ENCODE assay signal across 22 cellular contexts in genomic region chr1:116316373-116316772, GRCh38.
"Had no signal": no experiment of that assay in that cellular context is flagged by ENCODE, and none has a peak within 500 bp of the region (broad histone marks: within the 10 kb centered on the region; RNA-seq: fewer than 3 reads in every experiment).

No MANE protein-coding gene starts in this region.

- H3K36me3 ChIP-seq: esophagus squamous epithelium, gastroesophageal sphincter, ovary, stomach had no signal

- DNase-seq: cerebellar nuclear complex; dermis blood vessel endothelial cell; esophagus squamous epithelium; foreskin fibroblast; glutamatergic neuron; kidney; left cardiac atrium; mammary epithelial cell; natural killer cell; nucleus accumbens; ovary; psoas muscle; retina; stimulated activated CD4-positive, alpha-beta T cell treated with anti-CD3 and anti-CD28 coated beads, Interleukin-2, amount 100 ng/mL, for 24 hours; stimulated activated CD4-positive, alpha-beta T cell treated with anti-CD3 and anti-CD28 coated beads, Interleukin-4, amount 100 ng/mL, for 4 hours; stimulated activated naive B cell treated with anti-CD40 and anti-IgM and Interleukin-4, amounts not matched to agents 10 μg/mL and 1 μg/mL and 100 μg/mL, for 72 hours; stomach; substantia nigra; trophoblast cell had no signal

- H3K4me1 Mint-ChIP-seq: stimulated activated naive B cell treated with anti-CD40 and anti-IgM and Interleukin-4, amounts not matched to agents 10 μg/mL and 1 μg/mL and 100 μg/mL, for 72 hours had no signal

- H3K9me3 Mint-ChIP-seq: natural killer cell; neural crest cell; stimulated activated naive B cell treated with anti-CD40 and anti-IgM and Interleukin-4, amounts not matched to agents 10 μg/mL and 1 μg/mL and 100 μg/mL, for 72 hours had no signal

- H3K36me3 Mint-ChIP-seq: natural killer cell; stimulated activated naive B cell treated with anti-CD40 and anti-IgM and Interleukin-4, amounts not matched to agents 10 μg/mL and 1 μg/mL and 100 μg/mL, for 72 hours had no signal

- H3K9me3 ChIP-seq: esophagus squamous epithelium, gastroesophageal sphincter, ovary, psoas muscle, stomach had no signal

- H3K4me3 ChIP-seq: esophagus squamous epithelium, gastroesophageal sphincter, ovary, psoas muscle, stomach had no signal

- H3K4me3 Mint-ChIP-seq: natural killer cell; neural crest cell; stimulated activated naive B cell treated with anti-CD40 and anti-IgM and Interleukin-4, amounts not matched to agents 10 μg/mL and 1 μg/mL and 100 μg/mL, for 72 hours had no signal

- H3K27ac Mint-ChIP-seq: natural killer cell; stimulated activated naive B cell treated with anti-CD40 and anti-IgM and Interleukin-4, amounts not matched to agents 10 μg/mL and 1 μg/mL and 100 μg/mL, for 72 hours had no signal

- H3K4me1 ChIP-seq: gastroesophageal sphincter had no signal

- ATAC-seq: gastroesophageal sphincter; left cardiac atrium; natural killer cell; psoas muscle; sciatic nerve; stimulated activated naive B cell treated with anti-CD40 and anti-IgM and Interleukin-4, amounts not matched to agents 10 μg/mL and 1 μg/mL and 100 μg/mL, for 72 hours had no signal
